In the genomic region with DNA sequence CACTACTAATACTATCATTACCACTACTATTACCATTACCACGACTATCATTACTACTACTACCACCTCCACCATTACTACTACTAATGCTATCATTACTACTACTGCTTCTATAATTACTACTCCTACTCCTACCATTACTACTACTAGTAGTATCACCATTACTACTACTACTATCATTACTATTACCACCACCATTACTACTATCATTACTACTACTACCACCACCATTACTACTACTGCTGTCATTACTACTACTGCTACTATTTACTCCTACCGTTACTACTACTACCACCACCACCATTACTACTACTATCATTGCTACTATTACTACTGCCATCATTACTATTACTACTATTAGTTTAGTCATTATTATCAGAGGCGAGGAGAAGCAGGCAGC, we compare ENCODE assay signal across 1 cellular context.
TF ChIP-seq lines count a peak whose summit lies in the region.

No MANE protein-coding gene starts in this region.

TF ChIP-seq in K562, 482 proteins besides CTCF, POLR2A, EP300 and RAD21 (continued from another document and continues in another):
- TF ChIP-seq, protein P1, sequence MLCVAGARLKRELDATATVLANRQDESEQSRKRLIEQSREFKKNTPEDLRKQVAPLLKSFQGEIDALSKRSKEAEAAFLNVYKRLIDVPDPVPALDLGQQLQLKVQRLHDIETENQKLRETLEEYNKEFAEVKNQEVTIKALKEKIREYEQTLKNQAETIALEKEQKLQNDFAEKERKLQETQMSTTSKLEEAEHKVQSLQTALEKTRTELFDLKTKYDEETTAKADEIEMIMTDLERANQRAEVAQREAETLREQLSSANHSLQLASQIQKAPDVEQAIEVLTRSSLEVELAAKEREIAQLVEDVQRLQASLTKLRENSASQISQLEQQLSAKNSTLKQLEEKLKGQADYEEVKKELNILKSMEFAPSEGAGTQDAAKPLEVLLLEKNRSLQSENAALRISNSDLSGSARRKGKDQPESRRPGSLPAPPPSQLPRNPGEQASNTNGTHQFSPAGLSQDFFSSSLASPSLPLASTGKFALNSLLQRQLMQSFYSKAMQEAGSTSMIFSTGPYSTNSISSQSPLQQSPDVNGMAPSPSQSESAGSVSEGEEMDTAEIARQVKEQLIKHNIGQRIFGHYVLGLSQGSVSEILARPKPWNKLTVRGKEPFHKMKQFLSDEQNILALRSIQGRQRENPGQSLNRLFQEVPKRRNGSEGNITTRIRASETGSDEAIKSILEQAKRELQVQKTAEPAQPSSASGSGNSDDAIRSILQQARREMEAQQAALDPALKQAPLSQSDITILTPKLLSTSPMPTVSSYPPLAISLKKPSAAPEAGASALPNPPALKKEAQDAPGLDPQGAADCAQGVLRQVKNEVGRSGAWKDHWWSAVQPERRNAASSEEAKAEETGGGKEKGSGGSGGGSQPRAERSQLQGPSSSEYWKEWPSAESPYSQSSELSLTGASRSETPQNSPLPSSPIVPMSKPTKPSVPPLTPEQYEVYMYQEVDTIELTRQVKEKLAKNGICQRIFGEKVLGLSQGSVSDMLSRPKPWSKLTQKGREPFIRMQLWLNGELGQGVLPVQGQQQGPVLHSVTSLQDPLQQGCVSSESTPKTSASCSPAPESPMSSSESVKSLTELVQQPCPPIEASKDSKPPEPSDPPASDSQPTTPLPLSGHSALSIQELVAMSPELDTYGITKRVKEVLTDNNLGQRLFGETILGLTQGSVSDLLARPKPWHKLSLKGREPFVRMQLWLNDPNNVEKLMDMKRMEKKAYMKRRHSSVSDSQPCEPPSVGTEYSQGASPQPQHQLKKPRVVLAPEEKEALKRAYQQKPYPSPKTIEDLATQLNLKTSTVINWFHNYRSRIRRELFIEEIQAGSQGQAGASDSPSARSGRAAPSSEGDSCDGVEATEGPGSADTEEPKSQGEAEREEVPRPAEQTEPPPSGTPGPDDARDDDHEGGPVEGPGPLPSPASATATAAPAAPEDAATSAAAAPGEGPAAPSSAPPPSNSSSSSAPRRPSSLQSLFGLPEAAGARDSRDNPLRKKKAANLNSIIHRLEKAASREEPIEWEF (CRISPR knock-in tag; IDR thresholded peaks at IDR 0.05): 0 out of 2 replicates have a peak, but pooled peaks have one; percentile 17
- TF ChIP-seq FOXJ2 (tag; IDR thresholded peaks at IDR 0.05) (no peak), HDAC2 (IDR thresholded peaks at IDR 0.05) (no peak), MCM5 (IDR thresholded peaks at IDR 0.05; ENCODE audit: low read depth) (no peak), SNRNP70 (optimal IDR thresholded peaks at IDR 0.05; ENCODE audit: low read depth, low read length) (no peak), OTX1 (CRISPR knock-in tag; IDR thresholded peaks at IDR 0.05) (peak; percentile 95), ZNF24 (IDR thresholded peaks at IDR 0.05) (no peak), RREB1 (CRISPR knock-in tag; IDR thresholded peaks at IDR 0.05) (no peak), ATF7 (IDR thresholded peaks at IDR 0.05) (no peak), ZBTB43 (CRISPR knock-in tag; IDR thresholded peaks at IDR 0.05) (no peak), TAF7 (tag; IDR thresholded peaks at IDR 0.05) (no peak), DPF2 (IDR thresholded peaks at IDR 0.05) (no peak), ZNF274 (IDR thresholded peaks at IDR 0.05; ENCODE audit: borderline replicate concordance, low read depth, low read length) (no peak), ZNF77 (CRISPR knock-in tag; IDR thresholded peaks at IDR 0.05) (no peak), ZBTB33 (CRISPR knock-in tag; IDR thresholded peaks at IDR 0.05) (no peak), PRMT5 (CRISPR knock-in tag; IDR thresholded peaks at IDR 0.05) (no peak), ETV5 (CRISPR knock-in tag; IDR thresholded peaks at IDR 0.05; ENCODE audit: low read depth) (no peak), DACH1 (IDR thresholded peaks at IDR 0.05; ENCODE audit: partially characterized antibody) (peak; percentile 99), BCL6 (CRISPR knock-in tag; IDR thresholded peaks at IDR 0.05) (no peak), SMAD4 (CRISPR knock-in tag; conservative IDR thresholded peaks at IDR 0.05) (peak; percentile 54; the same call in 1 of the 2 replicates), ZNF561 (CRISPR knock-in tag; conservative IDR thresholded peaks at IDR 0.05) (no peak), U2AF1 (optimal IDR thresholded peaks at IDR 0.05; ENCODE audit: low read depth, low read length) (no peak), TBP (optimal IDR thresholded peaks at IDR 0.05; ENCODE audit: low read depth, low read length) (no peak), CEBPG (CRISPR knock-in tag; IDR thresholded peaks at IDR 0.05) (no peak), CEBPG (tag; conservative IDR thresholded peaks at IDR 0.05 in 1 of 2, IDR thresholded peaks at IDR 0.05 in 1 of 2) (no peak), DDX20 (tag; IDR thresholded peaks at IDR 0.05; ENCODE audit: low read depth) (peak; percentile 74), KDM1A (IDR thresholded peaks at IDR 0.05) (0 out of 4 replicates have a peak, but pooled peaks of 1 of the 2 experiments have one; percentile 15), CBX3 (IDR thresholded peaks at IDR 0.05; ENCODE audit: borderline replicate concordance in 1 of 2, low read length in 2 of 2) (no peak), ZNF3 (CRISPR knock-in tag; IDR thresholded peaks at IDR 0.05) (peak; percentile 66; the same call in 1 of the 2 replicates), NR2F6 (CRISPR knock-in tag; IDR thresholded peaks at IDR 0.05) (no peak), KLF16 (IDR thresholded peaks at IDR 0.05) (no peak), SMARCE1 (IDR thresholded peaks at IDR 0.05) (no peak), SMAD1 (IDR thresholded peaks at IDR 0.05; ENCODE audit: low read depth, low read length, partially characterized antibody) (no peak), EGR1 (conservative IDR thresholded peaks at IDR 0.05) (no peak), ZKSCAN1 (IDR thresholded peaks at IDR 0.05; ENCODE audit: low read depth, low read length) (no peak), NCOA4 (IDR thresholded peaks at IDR 0.05; ENCODE audit: partially characterized antibody) (no peak), ZNF75A (CRISPR knock-in tag; IDR thresholded peaks at IDR 0.05) (no peak), XRCC5 (IDR thresholded peaks at IDR 0.05; ENCODE audit: low read depth, low read length) (no peak), RB1 (IDR thresholded peaks at IDR 0.05; ENCODE audit: low read depth) (no peak)
- TF ChIP-seq, protein P2, sequence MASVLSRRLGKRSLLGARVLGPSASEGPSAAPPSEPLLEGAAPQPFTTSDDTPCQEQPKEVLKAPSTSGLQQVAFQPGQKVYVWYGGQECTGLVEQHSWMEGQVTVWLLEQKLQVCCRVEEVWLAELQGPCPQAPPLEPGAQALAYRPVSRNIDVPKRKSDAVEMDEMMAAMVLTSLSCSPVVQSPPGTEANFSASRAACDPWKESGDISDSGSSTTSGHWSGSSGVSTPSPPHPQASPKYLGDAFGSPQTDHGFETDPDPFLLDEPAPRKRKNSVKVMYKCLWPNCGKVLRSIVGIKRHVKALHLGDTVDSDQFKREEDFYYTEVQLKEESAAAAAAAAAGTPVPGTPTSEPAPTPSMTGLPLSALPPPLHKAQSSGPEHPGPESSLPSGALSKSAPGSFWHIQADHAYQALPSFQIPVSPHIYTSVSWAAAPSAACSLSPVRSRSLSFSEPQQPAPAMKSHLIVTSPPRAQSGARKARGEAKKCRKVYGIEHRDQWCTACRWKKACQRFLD (CRISPR knock-in tag; IDR thresholded peaks at IDR 0.05): 0 out of 2 replicates have a peak, but pooled peaks have one; percentile 57
- TF ChIP-seq, protein P3, sequence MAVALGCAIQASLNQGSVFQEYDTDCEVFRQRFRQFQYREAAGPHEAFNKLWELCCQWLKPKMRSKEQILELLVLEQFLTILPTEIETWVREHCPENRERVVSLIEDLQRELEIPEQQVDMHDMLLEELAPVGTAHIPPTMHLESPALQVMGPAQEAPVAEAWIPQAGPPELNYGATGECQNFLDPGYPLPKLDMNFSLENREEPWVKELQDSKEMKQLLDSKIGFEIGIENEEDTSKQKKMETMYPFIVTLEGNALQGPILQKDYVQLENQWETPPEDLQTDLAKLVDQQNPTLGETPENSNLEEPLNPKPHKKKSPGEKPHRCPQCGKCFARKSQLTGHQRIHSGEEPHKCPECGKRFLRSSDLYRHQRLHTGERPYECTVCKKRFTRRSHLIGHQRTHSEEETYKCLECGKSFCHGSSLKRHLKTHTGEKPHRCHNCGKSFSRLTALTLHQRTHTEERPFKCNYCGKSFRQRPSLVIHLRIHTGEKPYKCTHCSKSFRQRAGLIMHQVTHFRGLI (CRISPR knock-in tag; IDR thresholded peaks at IDR 0.05): peak; percentile 74
- TF ChIP-seq, protein P4, sequence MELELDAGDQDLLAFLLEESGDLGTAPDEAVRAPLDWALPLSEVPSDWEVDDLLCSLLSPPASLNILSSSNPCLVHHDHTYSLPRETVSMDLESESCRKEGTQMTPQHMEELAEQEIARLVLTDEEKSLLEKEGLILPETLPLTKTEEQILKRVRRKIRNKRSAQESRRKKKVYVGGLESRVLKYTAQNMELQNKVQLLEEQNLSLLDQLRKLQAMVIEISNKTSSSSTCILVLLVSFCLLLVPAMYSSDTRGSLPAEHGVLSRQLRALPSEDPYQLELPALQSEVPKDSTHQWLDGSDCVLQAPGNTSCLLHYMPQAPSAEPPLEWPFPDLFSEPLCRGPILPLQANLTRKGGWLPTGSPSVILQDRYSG (tag; conservative IDR thresholded peaks at IDR 0.05; ENCODE audit: low read depth): 0 out of 2 replicates have a peak, but pooled peaks have one; percentile 69
- TF ChIP-seq, protein P5, sequence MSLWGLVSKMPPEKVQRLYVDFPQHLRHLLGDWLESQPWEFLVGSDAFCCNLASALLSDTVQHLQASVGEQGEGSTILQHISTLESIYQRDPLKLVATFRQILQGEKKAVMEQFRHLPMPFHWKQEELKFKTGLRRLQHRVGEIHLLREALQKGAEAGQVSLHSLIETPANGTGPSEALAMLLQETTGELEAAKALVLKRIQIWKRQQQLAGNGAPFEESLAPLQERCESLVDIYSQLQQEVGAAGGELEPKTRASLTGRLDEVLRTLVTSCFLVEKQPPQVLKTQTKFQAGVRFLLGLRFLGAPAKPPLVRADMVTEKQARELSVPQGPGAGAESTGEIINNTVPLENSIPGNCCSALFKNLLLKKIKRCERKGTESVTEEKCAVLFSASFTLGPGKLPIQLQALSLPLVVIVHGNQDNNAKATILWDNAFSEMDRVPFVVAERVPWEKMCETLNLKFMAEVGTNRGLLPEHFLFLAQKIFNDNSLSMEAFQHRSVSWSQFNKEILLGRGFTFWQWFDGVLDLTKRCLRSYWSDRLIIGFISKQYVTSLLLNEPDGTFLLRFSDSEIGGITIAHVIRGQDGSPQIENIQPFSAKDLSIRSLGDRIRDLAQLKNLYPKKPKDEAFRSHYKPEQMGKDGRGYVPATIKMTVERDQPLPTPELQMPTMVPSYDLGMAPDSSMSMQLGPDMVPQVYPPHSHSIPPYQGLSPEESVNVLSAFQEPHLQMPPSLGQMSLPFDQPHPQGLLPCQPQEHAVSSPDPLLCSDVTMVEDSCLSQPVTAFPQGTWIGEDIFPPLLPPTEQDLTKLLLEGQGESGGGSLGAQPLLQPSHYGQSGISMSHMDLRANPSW (CRISPR knock-in tag; IDR thresholded peaks at IDR 0.05): no peak
